In the genomic region with DNA sequence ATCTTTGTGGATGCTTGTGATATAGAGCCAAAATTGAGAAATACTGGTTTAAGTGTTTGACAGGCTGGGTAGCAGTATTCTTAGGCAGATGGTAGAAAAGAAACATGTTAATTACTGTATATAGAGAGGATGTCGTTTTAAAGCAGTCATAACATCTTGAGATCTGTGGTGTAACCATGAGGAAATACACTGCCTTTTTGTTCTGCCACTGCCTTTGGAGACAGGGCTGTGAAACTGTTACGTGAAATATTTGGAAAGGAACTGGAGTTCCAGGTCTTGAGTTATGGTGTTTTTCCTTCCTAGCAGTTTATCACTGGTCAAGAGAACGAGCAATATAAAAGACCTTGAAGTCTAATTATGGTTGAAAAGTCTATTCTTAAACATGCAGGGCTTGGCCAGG, we compare ENCODE assay signal across 1 cellular context.
TF ChIP-seq lines count a peak whose summit lies in the region.

No MANE protein-coding gene starts in this region.

TF ChIP-seq in K562, 482 proteins besides CTCF, POLR2A, EP300 and RAD21:
- TF ChIP-seq, protein P1, sequence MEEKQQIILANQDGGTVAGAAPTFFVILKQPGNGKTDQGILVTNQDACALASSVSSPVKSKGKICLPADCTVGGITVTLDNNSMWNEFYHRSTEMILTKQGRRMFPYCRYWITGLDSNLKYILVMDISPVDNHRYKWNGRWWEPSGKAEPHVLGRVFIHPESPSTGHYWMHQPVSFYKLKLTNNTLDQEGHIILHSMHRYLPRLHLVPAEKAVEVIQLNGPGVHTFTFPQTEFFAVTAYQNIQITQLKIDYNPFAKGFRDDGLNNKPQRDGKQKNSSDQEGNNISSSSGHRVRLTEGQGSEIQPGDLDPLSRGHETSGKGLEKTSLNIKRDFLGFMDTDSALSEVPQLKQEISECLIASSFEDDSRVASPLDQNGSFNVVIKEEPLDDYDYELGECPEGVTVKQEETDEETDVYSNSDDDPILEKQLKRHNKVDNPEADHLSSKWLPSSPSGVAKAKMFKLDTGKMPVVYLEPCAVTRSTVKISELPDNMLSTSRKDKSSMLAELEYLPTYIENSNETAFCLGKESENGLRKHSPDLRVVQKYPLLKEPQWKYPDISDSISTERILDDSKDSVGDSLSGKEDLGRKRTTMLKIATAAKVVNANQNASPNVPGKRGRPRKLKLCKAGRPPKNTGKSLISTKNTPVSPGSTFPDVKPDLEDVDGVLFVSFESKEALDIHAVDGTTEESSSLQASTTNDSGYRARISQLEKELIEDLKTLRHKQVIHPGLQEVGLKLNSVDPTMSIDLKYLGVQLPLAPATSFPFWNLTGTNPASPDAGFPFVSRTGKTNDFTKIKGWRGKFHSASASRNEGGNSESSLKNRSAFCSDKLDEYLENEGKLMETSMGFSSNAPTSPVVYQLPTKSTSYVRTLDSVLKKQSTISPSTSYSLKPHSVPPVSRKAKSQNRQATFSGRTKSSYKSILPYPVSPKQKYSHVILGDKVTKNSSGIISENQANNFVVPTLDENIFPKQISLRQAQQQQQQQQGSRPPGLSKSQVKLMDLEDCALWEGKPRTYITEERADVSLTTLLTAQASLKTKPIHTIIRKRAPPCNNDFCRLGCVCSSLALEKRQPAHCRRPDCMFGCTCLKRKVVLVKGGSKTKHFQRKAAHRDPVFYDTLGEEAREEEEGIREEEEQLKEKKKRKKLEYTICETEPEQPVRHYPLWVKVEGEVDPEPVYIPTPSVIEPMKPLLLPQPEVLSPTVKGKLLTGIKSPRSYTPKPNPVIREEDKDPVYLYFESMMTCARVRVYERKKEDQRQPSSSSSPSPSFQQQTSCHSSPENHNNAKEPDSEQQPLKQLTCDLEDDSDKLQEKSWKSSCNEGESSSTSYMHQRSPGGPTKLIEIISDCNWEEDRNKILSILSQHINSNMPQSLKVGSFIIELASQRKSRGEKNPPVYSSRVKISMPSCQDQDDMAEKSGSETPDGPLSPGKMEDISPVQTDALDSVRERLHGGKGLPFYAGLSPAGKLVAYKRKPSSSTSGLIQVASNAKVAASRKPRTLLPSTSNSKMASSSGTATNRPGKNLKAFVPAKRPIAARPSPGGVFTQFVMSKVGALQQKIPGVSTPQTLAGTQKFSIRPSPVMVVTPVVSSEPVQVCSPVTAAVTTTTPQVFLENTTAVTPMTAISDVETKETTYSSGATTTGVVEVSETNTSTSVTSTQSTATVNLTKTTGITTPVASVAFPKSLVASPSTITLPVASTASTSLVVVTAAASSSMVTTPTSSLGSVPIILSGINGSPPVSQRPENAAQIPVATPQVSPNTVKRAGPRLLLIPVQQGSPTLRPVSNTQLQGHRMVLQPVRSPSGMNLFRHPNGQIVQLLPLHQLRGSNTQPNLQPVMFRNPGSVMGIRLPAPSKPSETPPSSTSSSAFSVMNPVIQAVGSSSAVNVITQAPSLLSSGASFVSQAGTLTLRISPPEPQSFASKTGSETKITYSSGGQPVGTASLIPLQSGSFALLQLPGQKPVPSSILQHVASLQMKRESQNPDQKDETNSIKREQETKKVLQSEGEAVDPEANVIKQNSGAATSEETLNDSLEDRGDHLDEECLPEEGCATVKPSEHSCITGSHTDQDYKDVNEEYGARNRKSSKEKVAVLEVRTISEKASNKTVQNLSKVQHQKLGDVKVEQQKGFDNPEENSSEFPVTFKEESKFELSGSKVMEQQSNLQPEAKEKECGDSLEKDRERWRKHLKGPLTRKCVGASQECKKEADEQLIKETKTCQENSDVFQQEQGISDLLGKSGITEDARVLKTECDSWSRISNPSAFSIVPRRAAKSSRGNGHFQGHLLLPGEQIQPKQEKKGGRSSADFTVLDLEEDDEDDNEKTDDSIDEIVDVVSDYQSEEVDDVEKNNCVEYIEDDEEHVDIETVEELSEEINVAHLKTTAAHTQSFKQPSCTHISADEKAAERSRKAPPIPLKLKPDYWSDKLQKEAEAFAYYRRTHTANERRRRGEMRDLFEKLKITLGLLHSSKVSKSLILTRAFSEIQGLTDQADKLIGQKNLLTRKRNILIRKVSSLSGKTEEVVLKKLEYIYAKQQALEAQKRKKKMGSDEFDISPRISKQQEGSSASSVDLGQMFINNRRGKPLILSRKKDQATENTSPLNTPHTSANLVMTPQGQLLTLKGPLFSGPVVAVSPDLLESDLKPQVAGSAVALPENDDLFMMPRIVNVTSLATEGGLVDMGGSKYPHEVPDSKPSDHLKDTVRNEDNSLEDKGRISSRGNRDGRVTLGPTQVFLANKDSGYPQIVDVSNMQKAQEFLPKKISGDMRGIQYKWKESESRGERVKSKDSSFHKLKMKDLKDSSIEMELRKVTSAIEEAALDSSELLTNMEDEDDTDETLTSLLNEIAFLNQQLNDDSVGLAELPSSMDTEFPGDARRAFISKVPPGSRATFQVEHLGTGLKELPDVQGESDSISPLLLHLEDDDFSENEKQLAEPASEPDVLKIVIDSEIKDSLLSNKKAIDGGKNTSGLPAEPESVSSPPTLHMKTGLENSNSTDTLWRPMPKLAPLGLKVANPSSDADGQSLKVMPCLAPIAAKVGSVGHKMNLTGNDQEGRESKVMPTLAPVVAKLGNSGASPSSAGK (IDR thresholded peaks at IDR 0.05) = 0 out of 2 replicates have a peak, but pooled peaks have one; percentile 17
- TF ChIP-seq POLR2AphosphoS5 (IDR thresholded peaks at IDR 0.05; ENCODE audit: control insufficient read depth, insufficient read depth, low read depth, low read length) (0 out of 2 replicates have a peak, but pooled peaks have one; percentile 39), CREB1 (IDR thresholded peaks at IDR 0.05) (no peak), CREB1 (CRISPR knock-in tag; IDR thresholded peaks at IDR 0.05) (no peak), MAZ (CRISPR knock-in tag; conservative IDR thresholded peaks at IDR 0.05 in 1 of 2, IDR thresholded peaks at IDR 0.05 in 1 of 2) (0 out of 4 replicates have a peak, but pooled peaks of 1 of the 2 experiments have one; percentile 37), RBFOX2 (IDR thresholded peaks at IDR 0.05; ENCODE audit: low read depth, low read length) (0 out of 2 replicates have a peak, but pooled peaks have one; percentile 16), KLF16 (IDR thresholded peaks at IDR 0.05) (no peak)
- TF ChIP-seq, protein P2, sequence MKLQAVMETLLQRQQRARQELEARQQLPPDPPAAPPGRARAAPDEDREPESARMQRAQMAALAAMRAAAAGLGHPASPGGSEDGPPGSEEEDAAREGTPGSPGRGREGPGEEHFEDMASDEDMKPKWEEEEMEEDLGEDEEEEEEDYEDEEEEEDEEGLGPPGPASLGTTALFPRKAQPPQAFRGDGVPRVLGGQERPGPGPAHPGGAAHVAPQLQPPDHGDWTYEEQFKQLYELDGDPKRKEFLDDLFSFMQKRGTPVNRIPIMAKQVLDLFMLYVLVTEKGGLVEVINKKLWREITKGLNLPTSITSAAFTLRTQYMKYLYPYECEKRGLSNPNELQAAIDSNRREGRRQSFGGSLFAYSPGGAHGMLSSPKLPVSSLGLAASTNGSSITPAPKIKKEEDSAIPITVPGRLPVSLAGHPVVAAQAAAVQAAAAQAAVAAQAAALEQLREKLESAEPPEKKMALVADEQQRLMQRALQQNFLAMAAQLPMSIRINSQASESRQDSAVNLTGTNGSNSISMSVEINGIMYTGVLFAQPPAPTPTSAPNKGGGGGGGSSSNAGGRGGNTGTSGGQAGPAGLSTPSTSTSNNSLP (IDR thresholded peaks at IDR 0.05; ENCODE audit: borderline replicate concordance, low read depth, low read length) = no peak
- TF ChIP-seq, protein P3, sequence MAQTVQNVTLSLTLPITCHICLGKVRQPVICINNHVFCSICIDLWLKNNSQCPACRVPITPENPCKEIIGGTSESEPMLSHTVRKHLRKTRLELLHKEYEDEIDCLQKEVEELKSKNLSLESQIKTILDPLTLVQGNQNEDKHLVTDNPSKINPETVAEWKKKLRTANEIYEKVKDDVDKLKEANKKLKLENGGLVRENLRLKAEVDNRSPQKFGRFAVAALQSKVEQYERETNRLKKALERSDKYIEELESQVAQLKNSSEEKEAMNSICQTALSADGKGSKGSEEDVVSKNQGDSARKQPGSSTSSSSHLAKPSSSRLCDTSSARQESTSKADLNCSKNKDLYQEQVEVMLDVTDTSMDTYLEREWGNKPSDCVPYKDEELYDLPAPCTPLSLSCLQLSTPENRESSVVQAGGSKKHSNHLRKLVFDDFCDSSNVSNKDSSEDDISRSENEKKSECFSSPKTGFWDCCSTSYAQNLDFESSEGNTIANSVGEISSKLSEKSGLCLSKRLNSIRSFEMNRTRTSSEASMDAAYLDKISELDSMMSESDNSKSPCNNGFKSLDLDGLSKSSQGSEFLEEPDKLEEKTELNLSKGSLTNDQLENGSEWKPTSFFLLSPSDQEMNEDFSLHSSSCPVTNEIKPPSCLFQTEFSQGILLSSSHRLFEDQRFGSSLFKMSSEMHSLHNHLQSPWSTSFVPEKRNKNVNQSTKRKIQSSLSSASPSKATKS (CRISPR knock-in tag; IDR thresholded peaks at IDR 0.05) = no peak
